ENCODE assay signal across 19 cellular contexts in genomic region chr16:62872339-62872738, GRCh38.
"Had no signal": no experiment of that assay in that cellular context is flagged by ENCODE, and none has a peak within 500 bp of the region (broad histone marks: within the 10 kb centered on the region; RNA-seq: fewer than 3 reads in every experiment).

No MANE protein-coding gene starts in this region.

- DNase-seq: KBM-7; MV-4-11; NCI-H1048; NCI-H1105; NCI-H1417; NCI-H1436 treated with DMSO at 0.1 percent for 48 hours; NCI-H1694; NCI-H187 treated with DMSO at 0.1 percent for 48 hours; NCI-H2029 treated with DMSO at 0.1 percent for 48 hours; NCI-H2171 treated with DMSO at 0.1 percent for 48 hours; NCI-H345; NCI-H446 treated with DMSO at 0.1 percent for 48 hours; NCI-H510A treated with DMSO at 0.1 percent for 48 hours; NCI-H526; NK-92 treated with Interleukin-12 subunit alpha and Interleukin-12 subunit beta, amount 100 ng/mL, for 24 hours; PC-3; SHP77; SW 1271; T-cell had no signal
